In genomic region chr6:166318649-166319600, GRCh38 we compare ENCODE assay signal across 13 cellular contexts. TPM values are rescaled to one million over a fixed set of nuclear protein-coding genes. Genes with fewer than 3 reads are reported as not detected.
DNase-seq lines count a peak whose midpoint lies in the region; ATAC-seq and TF ChIP-seq lines count a peak whose summit lies in the region.
"Had no signal": no experiment of that assay in that cellular context is flagged by ENCODE, and none has a peak within 500 bp of the region (broad histone marks: within the 10 kb centered on the region; RNA-seq: fewer than 3 reads in every experiment).

No MANE protein-coding gene starts in this region.

- intact Hi-C loops in left ventricle myocardium superior (cut with micrococcal nuclease) = no loop called here
- intact Hi-C loops in upper lobe of right lung (cut with DNase I) = no loop called here
- intact Hi-C loops in CD14-positive monocyte (cut with micrococcal nuclease) = no loop called here

- no peaks in the 10 kb centered on the region for H3K27me3 ChIP-seq in cardiac muscle cell
- H3K27me3 ChIP-seq in right atrium auricular region = no peaks in the 10 kb centered on the region
- H3K27me3 ChIP-seq in upper lobe of right lung = no peaks in the 10 kb centered on the region

- H3K36me3 ChIP-seq in cardiac muscle cell = peaks cover 8% of the 10 kb centered on the region
- H3K36me3 ChIP-seq in right atrium auricular region = peaks cover 28% of the 10 kb centered on the region
- H3K36me3 ChIP-seq in upper lobe of right lung = peaks cover 45% of the 10 kb centered on the region

- H3K27ac Mint-ChIP-seq in CD14-positive monocyte = peak overlapping the region in 3 of 7 donors; percentile 55 to 81 (median 68)

- H3K27me3 Mint-ChIP-seq in CD14-positive monocyte (ENCODE audit: low read depth in 3 of 3) = peaks cover 0 to 6% (median 0%) of the 10 kb centered on the region in 3 donors

- H3K4me3 ChIP-seq in cardiac muscle cell = no peak overlapping the region
- no peak overlapping the region for H3K4me3 ChIP-seq in right atrium auricular region
- H3K4me3 ChIP-seq in upper lobe of right lung = no peak overlapping the region

- ATAC-seq in left ventricle myocardium superior (peak; percentile 99), upper lobe of right lung (peak; percentile 23)
- ATAC-seq: PC-3 had no signal

- H3K9me3 Mint-ChIP-seq in CD14-positive monocyte = peaks cover 0 to 3% (median 0%) of the 10 kb centered on the region in 7 donors

- H3K9me3 ChIP-seq in cardiac muscle cell (ENCODE audit: low read depth) (no peaks in the 10 kb centered on the region), right atrium auricular region (no peaks in the 10 kb centered on the region), upper lobe of right lung (no peaks in the 10 kb centered on the region)

- no peak overlapping the region for H3K4me3 Mint-ChIP-seq in CD14-positive monocyte

- H3K27ac ChIP-seq in cardiac muscle cell = peak overlapping the region; percentile 43
- no peak overlapping the region for H3K27ac ChIP-seq in right atrium auricular region
- H3K27ac ChIP-seq in upper lobe of right lung = no peak overlapping the region
- H3K27ac ChIP-seq: KMS-11 had no signal

- H3K4me1 ChIP-seq in cardiac muscle cell (ENCODE audit: low read depth) = no peaks in the 10 kb centered on the region
- peaks cover 0 to 5% of the 10 kb centered on the region in 2 donors for H3K4me1 ChIP-seq in right atrium auricular region
- no peaks in the 10 kb centered on the region for H3K4me1 ChIP-seq in upper lobe of right lung

- DNase-seq in cardiac muscle cell (ENCODE audit: low read depth in 1 of 2, low spot score in 1 of 2) (no peak), right atrium auricular region (ENCODE audit: low spot score) (no peak), SHP77 (lab: John Stamatoyannopoulos, UW) (peak; percentile 69 to 81), left ventricle myocardium superior (peak; percentile 71), upper lobe of right lung (no peak), CD14-positive monocyte (ENCODE audit: low spot score) (no peak)
- DNase-seq in activated CD4-positive, alpha-beta T cell treated with anti-CD3 and anti-CD28 coated beads, Interleukin-2, amount 50 U/mL, for 48 hours = no peak
- DNase-seq in stimulated activated CD4-positive, alpha-beta T cell treated with anti-CD3 and anti-CD28 coated beads, Interleukin-4, amount 100 ng/mL, for 24 hours = no peak
- DNase-seq: EL, PC-3, T1000 had no signal

- H3K4me1 Mint-ChIP-seq in CD14-positive monocyte = no peaks in the 10 kb centered on the region

- TF ChIP-seq CTCF in cardiac muscle cell (IDR thresholded peaks at IDR 0.05; ENCODE audit: low read depth, low read length) (no peak), right atrium auricular region (IDR thresholded peaks at IDR 0.05) (no peak), upper lobe of right lung (IDR thresholded peaks at IDR 0.05) (no peak), CD14-positive monocyte (IDR thresholded peaks at IDR 0.05) (no peak)

- peaks cover 40 to 54% of the 10 kb centered on the region in 2 donors for H3K36me3 Mint-ChIP-seq in CD14-positive monocyte

RNA-seq across cellular contexts. Expression of gene PRR18, which starts 10.7 kb away (rescaled TPM):
- 0.12 and 0.92 TPM in 2 replicates for total RNA-seq in cardiac muscle cell
- 0.33 TPM in 1 of 2 replicates, not detected in the other for polyA plus RNA-seq in cardiac muscle cell
- total RNA-seq in right atrium auricular region = not detected
- not detected for total RNA-seq in left ventricle myocardium superior
- total RNA-seq in upper lobe of right lung = not detected
- polyA plus RNA-seq in CD14-positive monocyte = not detected
- total RNA-seq: mononuclear cell, PC-3 had no signal

RNA-seq across cellular contexts. Expression of gene SFT2D1, which starts 23.4 kb away (rescaled TPM):
- 26.5 and 36.4 TPM in 2 replicates for total RNA-seq in cardiac muscle cell
- polyA plus RNA-seq in cardiac muscle cell = 63.3 and 63.7 TPM in 2 replicates
- 10 to 100 TPM; 29.4 TPM for total RNA-seq in right atrium auricular region
- total RNA-seq in left ventricle myocardium superior = 18.2 TPM
- total RNA-seq in upper lobe of right lung = 49.7 TPM
- polyA plus RNA-seq in CD14-positive monocyte = 100 to 1,000 TPM; 140 to 166 TPM

Comparison
In these comparisons a context has a peak if more than half of its experiments do, and no peak if none do; other contexts are left out.
1. DNase-seq: peak in SHP77 (2 of 2) and left ventricle myocardium superior (single experiment); none in cardiac muscle cell (0 of 2), right atrium auricular region (single experiment), upper lobe of right lung (single experiment), activated CD4-positive, alpha-beta T cell treated with anti-CD3 and anti-CD28 coated beads, Interleukin-2, amount 50 U/mL, for 48 hours (0 of 2), CD14-positive monocyte (single experiment) and stimulated activated CD4-positive, alpha-beta T cell treated with anti-CD3 and anti-CD28 coated beads, Interleukin-4, amount 100 ng/mL, for 24 hours (single experiment).